ENCODE assay signal across 14 cellular contexts in the genomic region with DNA sequence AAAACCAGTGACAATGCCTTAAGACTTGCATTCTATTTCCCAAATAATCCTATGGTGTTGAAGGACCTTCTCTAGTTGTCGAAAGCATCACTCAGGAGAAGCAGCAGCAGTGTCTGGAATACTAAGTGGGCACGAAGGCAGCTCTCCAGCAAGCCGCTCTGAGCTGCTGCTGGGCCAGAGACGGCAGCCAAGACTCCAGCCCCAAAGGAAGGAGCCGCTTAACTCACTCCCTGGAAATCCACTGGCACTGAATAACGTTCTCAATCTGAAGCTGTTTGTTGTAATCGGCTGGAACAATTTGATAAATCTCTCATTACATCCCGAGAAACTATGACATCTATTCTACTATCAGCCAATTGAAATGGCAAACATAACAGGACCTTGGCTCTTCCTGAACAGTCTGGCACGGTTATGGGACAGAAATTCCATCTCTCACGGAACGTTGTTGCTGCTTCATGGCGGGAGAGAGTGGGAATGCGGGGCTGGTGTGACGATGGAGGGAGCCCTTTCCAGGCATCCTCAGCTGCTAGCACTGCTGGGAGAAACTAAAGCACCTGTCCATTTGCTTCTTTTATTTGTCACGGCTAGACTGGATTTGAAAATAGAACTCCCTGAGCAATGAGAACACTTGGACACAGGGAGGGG.
"Had no signal": no experiment of that assay in that cellular context is flagged by ENCODE, and none has a peak within 500 bp of the region (broad histone marks: within the 10 kb centered on the region; RNA-seq: fewer than 3 reads in every experiment).

No MANE protein-coding gene starts in this region.

- DNase-seq: activated CD4-positive, alpha-beta T cell treated with anti-CD3 and anti-CD28 coated beads, Interleukin-2, amount 10 ng/mL, durations not matched to agents 24 days and 14 days; activated CD4-positive, CD25-positive, alpha-beta regulatory T cell; activated CD8-positive, alpha-beta memory T cell treated with anti-CD3 and anti-CD28 coated beads, Interleukin-2, amount 50 U/mL, for 48 hours; activated CD8-positive, alpha-beta T cell treated with anti-CD3 and anti-CD28 coated beads, Interleukin-2, amount 10 ng/mL, durations not matched to agents 7 days and 5 days; activated gamma-delta T cell; activated T-cell treated with anti-CD3 and anti-CD28 coated beads, Interleukin-2, amount 50 U/mL, for 72 hours; amniotic stem cell; esophagus squamous epithelium; immature natural killer cell; ovary; stimulated activated naive CD8-positive, alpha-beta T cell treated with anti-CD3 and anti-CD28 coated beads, Interleukin-15, Interleukin-2, amounts not matched to agents 100 U/mL and 50 U/mL, for 24 hours; testis had no signal

- H3K27ac ChIP-seq: esophagus squamous epithelium, ovary, right atrium auricular region, testis, upper lobe of left lung had no signal

- ATAC-seq: activated CD8-positive, alpha-beta T cell treated with anti-CD3 and anti-CD28 coated beads, Interleukin-2, amount 10 ng/mL, durations not matched to agents 7 days and 5 days; activated T-cell treated with anti-CD3 and anti-CD28 coated beads, Interleukin-2, amount 50 U/mL, for 72 hours; stimulated activated naive CD8-positive, alpha-beta T cell treated with anti-CD3 and anti-CD28 coated beads, Interleukin-15, Interleukin-2, amounts not matched to agents 100 U/mL and 50 U/mL, for 24 hours had no signal
